ENCODE assay signal across 14 cellular contexts in genomic region chr9:116437411-116438370, GRCh38.
DNase-seq lines count a peak whose midpoint lies in the region; TF ChIP-seq lines count a peak whose summit lies in the region.
"Had no signal": no experiment of that assay in that cellular context is flagged by ENCODE, and none has a peak within 500 bp of the region (broad histone marks: within the 10 kb centered on the region; RNA-seq: fewer than 3 reads in every experiment).

No MANE protein-coding gene starts in this region.

- no peaks in the 10 kb centered on the region for H4K20me1 ChIP-seq in Karpas-422 (ENCODE audit: insufficient read depth, low read depth, low read length)

- H3K9me3 ChIP-seq in adrenal gland (replicated peaks in 1 of 3): no peaks in the 10 kb centered on the region
- no peaks in the 10 kb centered on the region for H3K9me3 ChIP-seq in neuronal stem cell (replicated peaks in 1 of 2; ENCODE audit: control insufficient read depth in 2 of 2, insufficient read depth in 1 of 2, low read depth in 1 of 2, low read length in 2 of 2)
- H3K9me3 ChIP-seq in Karpas-422 (ENCODE audit: low read length): no peaks in the 10 kb centered on the region

- no peak overlapping the region for H3K4me2 ChIP-seq in neuronal stem cell (ENCODE audit: insufficient read depth, low read length, poor library complexity, severe bottlenecking)
- no peak overlapping the region for H3K4me2 ChIP-seq in Karpas-422 (ENCODE audit: low read depth, low read length, poor library complexity, severe bottlenecking)

- DNase-seq in ELF-1 (ENCODE audit: low read depth, low spot score) (peak; percentile 91), adrenal gland (peak in 5 of 7 donors; percentile 8 to 30 (median 25)), islet precursor cell (peak; percentile 98), neuronal stem cell (ENCODE audit: low spot score) (no peak), dorsolateral prefrontal cortex (no peak), Karpas-422 (no peak), SHP77 treated with DMSO at 0.1 percent for 48 hours (lab: John Stamatoyannopoulos, UW) (no peak), HK-2 (ENCODE audit: unreplicated experiment) (no peak)
- DNase-seq: CD8-positive, alpha-beta T cell; MM.1S; NCI-H1092 treated with DMSO at 0.1 percent for 48 hours; NCI-H2081 treated with DMSO at 0.1 percent for 48 hours; NCI-H510A treated with DMSO at 0.1 percent for 48 hours; T-cell had no signal

- peaks cover 0 to 4% of the 10 kb centered on the region in 2 donors for H3K4me1 ChIP-seq in adrenal gland (replicated peaks in 1 of 2)
- no peaks in the 10 kb centered on the region for H3K4me1 ChIP-seq in neuronal stem cell (ENCODE audit: control insufficient read depth in 2 of 2, insufficient read depth in 1 of 2, low read depth in 1 of 2, low read length in 2 of 2)
- H3K4me1 ChIP-seq in Karpas-422 (ENCODE audit: low read length): no peaks in the 10 kb centered on the region

- no peak for TF ChIP-seq CTCF in adrenal gland (IDR thresholded peaks at IDR 0.05)
- no peak for TF ChIP-seq CTCF in dorsolateral prefrontal cortex (IDR thresholded peaks at IDR 0.05 in 54 of 56, conservative IDR thresholded peaks at IDR 0.05 in 2 of 56; ENCODE audit: low read depth in 1 of 56, partially characterized antibody in 56 of 56)

- H2AFZ ChIP-seq in neuronal stem cell (ENCODE audit: low read length) (no peak overlapping the region), Karpas-422 (ENCODE audit: low read length) (no peak overlapping the region)

- H3K18ac ChIP-seq in neuronal stem cell (ENCODE audit: low read length): no peak overlapping the region

- H4K91ac ChIP-seq in neuronal stem cell (ENCODE audit: low read depth, low read length, poor library complexity): no peak overlapping the region

- intact Hi-C loops in adrenal gland (cut with DNase I) (no loop called here), dorsolateral prefrontal cortex (cut with DNase I) (no loop called here)

- H3K14ac ChIP-seq in neuronal stem cell (ENCODE audit: low read length): no peak overlapping the region

- H3K79me2 ChIP-seq in Karpas-422 (ENCODE audit: low read length): no peaks in the 10 kb centered on the region

- no peak overlapping the region for H4K8ac ChIP-seq in neuronal stem cell (ENCODE audit: low read depth, low read length)

- no peak overlapping the region for H3K4ac ChIP-seq in neuronal stem cell (ENCODE audit: low read length)

- H3K4me3 ChIP-seq in adrenal gland: no peak overlapping the region
- H3K4me3 ChIP-seq in neuronal stem cell (ENCODE audit: low read length in 2 of 2): no peak overlapping the region
- no peak overlapping the region for H3K4me3 ChIP-seq in dorsolateral prefrontal cortex
- no peak overlapping the region for H3K4me3 ChIP-seq in Karpas-422 (ENCODE audit: low read length)

- H3K9me2 ChIP-seq in Karpas-422 (replicated peaks; ENCODE audit: insufficient read depth, low read length): no peaks in the 10 kb centered on the region

- no peak overlapping the region for H2BK12ac ChIP-seq in neuronal stem cell (ENCODE audit: low read length)

- no peak overlapping the region for H2BK120ac ChIP-seq in neuronal stem cell (ENCODE audit: low read depth, low read length)

- no peaks in the 10 kb centered on the region for H3K79me1 ChIP-seq in neuronal stem cell (ENCODE audit: low read depth, low read length)

- H3K36me3 ChIP-seq in adrenal gland (replicated peaks in 1 of 2) (no peaks in the 10 kb centered on the region), neuronal stem cell (replicated peaks in 1 of 2; ENCODE audit: control insufficient read depth in 2 of 2, insufficient read depth in 2 of 2, low read length in 2 of 2) (peaks cover 0 to 5% of the 10 kb centered on the region in 2 donors), Karpas-422 (ENCODE audit: insufficient read depth, low read length) (no peaks in the 10 kb centered on the region)

- no peak overlapping the region for H2BK15ac ChIP-seq in neuronal stem cell (ENCODE audit: low read length)

- H3K9ac ChIP-seq in neuronal stem cell (ENCODE audit: low read depth, low read length, poor library complexity) (no peak overlapping the region), Karpas-422 (ENCODE audit: low read length) (no peak overlapping the region)

- H2BK5ac ChIP-seq in neuronal stem cell (ENCODE audit: low read length): no peak overlapping the region

- H3K27me3 ChIP-seq in adrenal gland (no peaks in the 10 kb centered on the region), neuronal stem cell (ENCODE audit: control insufficient read depth in 3 of 3, insufficient read depth in 3 of 3, low read depth in 1 of 3, low read length in 3 of 3) (no peaks in the 10 kb centered on the region), dorsolateral prefrontal cortex (no peaks in the 10 kb centered on the region), Karpas-422 (ENCODE audit: low read length) (no peaks in the 10 kb centered on the region)

- WGBS in adrenal gland, 4 donors: 81 to 86% (median 83%) methylated on average over 10 to 11 of the region's 11 CpGs
- no CpG with 5 or more reads among the region's 11 CpGs for WGBS in neuronal stem cell (ENCODE audit: extremely low coverage in 2 of 2, insufficient read length in 2 of 2, insufficient replicate concordance in 1 of 2), 2 donors

- TF ChIP-seq POLR2A in adrenal gland (IDR thresholded peaks at IDR 0.05): no peak

- no peak overlapping the region for H3K27ac ChIP-seq in adrenal gland
- no peak overlapping the region for H3K27ac ChIP-seq in neuronal stem cell (replicated peaks; ENCODE audit: low read length)
- no peak overlapping the region for H3K27ac ChIP-seq in dorsolateral prefrontal cortex
- no peak overlapping the region for H3K27ac ChIP-seq in Karpas-422 (ENCODE audit: low read length)

- H3K23ac ChIP-seq in neuronal stem cell (ENCODE audit: low read depth, low read length, poor library complexity): no peak overlapping the region

- peak overlapping the region; percentile 58 for H2AK5ac ChIP-seq in neuronal stem cell (ENCODE audit: low read depth, low read length)

Comparison
In these comparisons a context has a peak if more than half of its experiments do, and no peak if none do; other contexts are left out.
1. DNase-seq: peak in ELF-1 (single experiment), adrenal gland (5 of 7) and islet precursor cell (single experiment); none in neuronal stem cell (single experiment), dorsolateral prefrontal cortex (0 of 10), Karpas-422 (single experiment), SHP77 treated with DMSO at 0.1 percent for 48 hours (single experiment) and HK-2 (single experiment).